8 cellular contexts compared by ENCODE assay signal in genomic region chr17:77331161-77331864, GRCh38.
DNase-seq lines count a peak whose midpoint lies in the region; ATAC-seq and TF ChIP-seq lines count a peak whose summit lies in the region.

No MANE protein-coding gene starts in this region.

- DNase-seq in NCI-H524 treated with DMSO at 0.1 percent for 48 hours (lab: John Stamatoyannopoulos, UW) (peak; percentile 54), lower leg skin (ENCODE audit: low spot score in 2 of 2) (peak; percentile 90 to 98)
- peak; percentile 98 for DNase-seq in activated CD4-positive, alpha-beta T cell treated with anti-CD3 and anti-CD28 coated beads, Interleukin-2, amount 10 ng/mL, durations not matched to agents 24 days and 14 days
- peak; percentile 90 to 96 (median 95) for DNase-seq in stimulated activated CD4-positive, alpha-beta T cell treated with anti-CD3 and anti-CD28 coated beads, TNF-alpha, amount 100 ng/mL, for 24 hours (ENCODE audit: low read depth in 3 of 3)

- H3K4me2 ChIP-seq in BLaER1 treated with 17β-estradiol and CSF1 and Interleukin-3, amounts not matched to agents 10 nM and 100 nM, result peak overlapping the region; percentile 64 to 100 (median 89)

- H3K27me3 ChIP-seq in BLaER1 treated with 17β-estradiol and CSF1 and Interleukin-3, amounts not matched to agents 10 nM and 100 nM, result peaks cover 0 to 5% (median 0%) of the 10 kb centered on the region in 11 experiments; a peak in 1 of 22 replicates

- TF ChIP-seq POLR2A in GM19193 (IDR thresholded peaks at IDR 0.05; ENCODE audit: extremely low read depth, insufficient read depth, insufficient read length), result peak; percentile 50
- TF ChIP-seq POLR2A in lower leg skin (IDR thresholded peaks at IDR 0.05), result no peak

- H3K4me1 Mint-ChIP-seq in activated CD4-positive, alpha-beta T cell treated with anti-CD3 and anti-CD28 coated beads, Interleukin-2, amount 10 ng/mL, durations not matched to agents 24 days and 14 days, result peaks cover 41% of the 10 kb centered on the region
- H3K4me1 Mint-ChIP-seq in dendritic cell treated with granulocyte-macrophage colony-stimulating factor and Interleukin-4, amounts not matched to agents 40 ng/mL and 50 ng/mL, for 4 days (ENCODE audit: low read depth), result peaks cover 73% of the 10 kb centered on the region

- peak overlapping the region in 7 of 10 experiments; percentile 23 to 58 (median 44); a peak in 12 of 20 replicates for H3K4me3 ChIP-seq in BLaER1 treated with 17β-estradiol and CSF1 and Interleukin-3, amounts not matched to agents 10 nM and 100 nM
- no peak overlapping the region for H3K4me3 ChIP-seq in lower leg skin (ENCODE audit: low read depth, poor library complexity, severe bottlenecking)

- peak; percentile 61 for ATAC-seq in HG03460 (IDR thresholded peaks at IDR 0.05; ENCODE audit: unreplicated experiment)

- peaks cover 4% of the 10 kb centered on the region for H3K9me3 Mint-ChIP-seq in activated CD4-positive, alpha-beta T cell treated with anti-CD3 and anti-CD28 coated beads, Interleukin-2, amount 10 ng/mL, durations not matched to agents 24 days and 14 days
- H3K9me3 Mint-ChIP-seq in dendritic cell treated with granulocyte-macrophage colony-stimulating factor and Interleukin-4, amounts not matched to agents 40 ng/mL and 50 ng/mL, for 4 days, result no peaks in the 10 kb centered on the region

- H3K27ac Mint-ChIP-seq in activated CD4-positive, alpha-beta T cell treated with anti-CD3 and anti-CD28 coated beads, Interleukin-2, amount 10 ng/mL, durations not matched to agents 24 days and 14 days, result peak overlapping the region; percentile 94
- peak overlapping the region; percentile 77 for H3K27ac Mint-ChIP-seq in dendritic cell treated with granulocyte-macrophage colony-stimulating factor and Interleukin-4, amounts not matched to agents 40 ng/mL and 50 ng/mL, for 4 days

- peak overlapping the region in 9 of 11 experiments; percentile 38 to 73 (median 62); a peak in 18 of 22 replicates for H3K27ac ChIP-seq in BLaER1 treated with 17β-estradiol and CSF1 and Interleukin-3, amounts not matched to agents 10 nM and 100 nM

- peak in 1 of 3 donors; percentile 97 for TF ChIP-seq CTCF in lower leg skin (IDR thresholded peaks at IDR 0.05)

- peaks cover 3% of the 10 kb centered on the region for H3K36me3 Mint-ChIP-seq in activated CD4-positive, alpha-beta T cell treated with anti-CD3 and anti-CD28 coated beads, Interleukin-2, amount 10 ng/mL, durations not matched to agents 24 days and 14 days (ENCODE audit: low read depth)
- H3K36me3 Mint-ChIP-seq in dendritic cell treated with granulocyte-macrophage colony-stimulating factor and Interleukin-4, amounts not matched to agents 40 ng/mL and 50 ng/mL, for 4 days (ENCODE audit: low read depth), result peaks cover 56% of the 10 kb centered on the region

- peaks cover 0 to 78% (median 0%) of the 10 kb centered on the region in 11 experiments; a peak in 8 of 22 replicates for H4K20me1 ChIP-seq in BLaER1 treated with 17β-estradiol and CSF1 and Interleukin-3, amounts not matched to agents 10 nM and 100 nM

- H3K9me3 ChIP-seq in BLaER1 treated with 17β-estradiol and CSF1 and Interleukin-3, amounts not matched to agents 10 nM and 100 nM (replicated peaks in 1 of 11), result peaks cover 0 to 19% (median 0%) of the 10 kb centered on the region in 11 experiments; a peak in 9 of 22 replicates

- H3K9ac ChIP-seq in BLaER1 treated with 17β-estradiol and CSF1 and Interleukin-3, amounts not matched to agents 10 nM and 100 nM, result peak overlapping the region in 10 of 11 experiments; percentile 42 to 70 (median 60); a peak in 17 of 22 replicates

- WGBS in lower leg skin, 2 donors, result 14 to 17% methylated on average over 24 of the region's 24 CpGs

- peak overlapping the region; percentile 84 for H3K4me3 Mint-ChIP-seq in activated CD4-positive, alpha-beta T cell treated with anti-CD3 and anti-CD28 coated beads, Interleukin-2, amount 10 ng/mL, durations not matched to agents 24 days and 14 days
- H3K4me3 Mint-ChIP-seq in dendritic cell treated with granulocyte-macrophage colony-stimulating factor and Interleukin-4, amounts not matched to agents 40 ng/mL and 50 ng/mL, for 4 days, result peak overlapping the region; percentile 69

- no peaks in the 10 kb centered on the region for H3K27me3 Mint-ChIP-seq in activated CD4-positive, alpha-beta T cell treated with anti-CD3 and anti-CD28 coated beads, Interleukin-2, amount 10 ng/mL, durations not matched to agents 24 days and 14 days
- no peaks in the 10 kb centered on the region for H3K27me3 Mint-ChIP-seq in dendritic cell treated with granulocyte-macrophage colony-stimulating factor and Interleukin-4, amounts not matched to agents 40 ng/mL and 50 ng/mL, for 4 days

- H3K36me3 ChIP-seq in BLaER1 treated with 17β-estradiol and CSF1 and Interleukin-3, amounts not matched to agents 10 nM and 100 nM, result peaks cover 0 to 11% (median 0%) of the 10 kb centered on the region in 11 experiments; a peak in 2 of 22 replicates

- peaks cover 69 to 80% (median 78%) of the 10 kb centered on the region in 10 experiments for H3K4me1 ChIP-seq in BLaER1 treated with 17β-estradiol and CSF1 and Interleukin-3, amounts not matched to agents 10 nM and 100 nM

- intact Hi-C loops in activated CD4-positive, alpha-beta T cell treated with anti-CD3 and anti-CD28 coated beads, Interleukin-2, amount 10 ng/mL, durations not matched to agents 24 days and 14 days (cut with micrococcal nuclease), result loop anchor here (1.0 to 5.0 kb wide), 5 partner anchors 43 to 163 kb away; no protein-coding TSS in a partner anchor
- intact Hi-C loops in dendritic cell treated with granulocyte-macrophage colony-stimulating factor and Interleukin-4, amounts not matched to agents 40 ng/mL and 50 ng/mL, for 4 days (cut with micrococcal nuclease), result loop anchor here (1.0 to 5.0 kb wide), 2 partner anchors 41 to 164 kb away; no protein-coding TSS in a partner anchor
- intact Hi-C loops in lower leg skin (cut with DNase I; ENCODE audit: low total_unique reads), result loop anchor here (2.0 kb wide), 1 partner anchor 163 kb away; no protein-coding TSS in a partner anchor
